In genomic region chr3:96430019-96430541, GRCh38 we compare ENCODE assay signal across 1 cellular context.
TF ChIP-seq lines count a peak whose summit lies in the region.

No MANE protein-coding gene starts in this region.

TF ChIP-seq in H1, 55 proteins besides CTCF, POLR2A, EP300 and RAD21 (continued from another document):
- TF ChIP-seq, protein P1, sequence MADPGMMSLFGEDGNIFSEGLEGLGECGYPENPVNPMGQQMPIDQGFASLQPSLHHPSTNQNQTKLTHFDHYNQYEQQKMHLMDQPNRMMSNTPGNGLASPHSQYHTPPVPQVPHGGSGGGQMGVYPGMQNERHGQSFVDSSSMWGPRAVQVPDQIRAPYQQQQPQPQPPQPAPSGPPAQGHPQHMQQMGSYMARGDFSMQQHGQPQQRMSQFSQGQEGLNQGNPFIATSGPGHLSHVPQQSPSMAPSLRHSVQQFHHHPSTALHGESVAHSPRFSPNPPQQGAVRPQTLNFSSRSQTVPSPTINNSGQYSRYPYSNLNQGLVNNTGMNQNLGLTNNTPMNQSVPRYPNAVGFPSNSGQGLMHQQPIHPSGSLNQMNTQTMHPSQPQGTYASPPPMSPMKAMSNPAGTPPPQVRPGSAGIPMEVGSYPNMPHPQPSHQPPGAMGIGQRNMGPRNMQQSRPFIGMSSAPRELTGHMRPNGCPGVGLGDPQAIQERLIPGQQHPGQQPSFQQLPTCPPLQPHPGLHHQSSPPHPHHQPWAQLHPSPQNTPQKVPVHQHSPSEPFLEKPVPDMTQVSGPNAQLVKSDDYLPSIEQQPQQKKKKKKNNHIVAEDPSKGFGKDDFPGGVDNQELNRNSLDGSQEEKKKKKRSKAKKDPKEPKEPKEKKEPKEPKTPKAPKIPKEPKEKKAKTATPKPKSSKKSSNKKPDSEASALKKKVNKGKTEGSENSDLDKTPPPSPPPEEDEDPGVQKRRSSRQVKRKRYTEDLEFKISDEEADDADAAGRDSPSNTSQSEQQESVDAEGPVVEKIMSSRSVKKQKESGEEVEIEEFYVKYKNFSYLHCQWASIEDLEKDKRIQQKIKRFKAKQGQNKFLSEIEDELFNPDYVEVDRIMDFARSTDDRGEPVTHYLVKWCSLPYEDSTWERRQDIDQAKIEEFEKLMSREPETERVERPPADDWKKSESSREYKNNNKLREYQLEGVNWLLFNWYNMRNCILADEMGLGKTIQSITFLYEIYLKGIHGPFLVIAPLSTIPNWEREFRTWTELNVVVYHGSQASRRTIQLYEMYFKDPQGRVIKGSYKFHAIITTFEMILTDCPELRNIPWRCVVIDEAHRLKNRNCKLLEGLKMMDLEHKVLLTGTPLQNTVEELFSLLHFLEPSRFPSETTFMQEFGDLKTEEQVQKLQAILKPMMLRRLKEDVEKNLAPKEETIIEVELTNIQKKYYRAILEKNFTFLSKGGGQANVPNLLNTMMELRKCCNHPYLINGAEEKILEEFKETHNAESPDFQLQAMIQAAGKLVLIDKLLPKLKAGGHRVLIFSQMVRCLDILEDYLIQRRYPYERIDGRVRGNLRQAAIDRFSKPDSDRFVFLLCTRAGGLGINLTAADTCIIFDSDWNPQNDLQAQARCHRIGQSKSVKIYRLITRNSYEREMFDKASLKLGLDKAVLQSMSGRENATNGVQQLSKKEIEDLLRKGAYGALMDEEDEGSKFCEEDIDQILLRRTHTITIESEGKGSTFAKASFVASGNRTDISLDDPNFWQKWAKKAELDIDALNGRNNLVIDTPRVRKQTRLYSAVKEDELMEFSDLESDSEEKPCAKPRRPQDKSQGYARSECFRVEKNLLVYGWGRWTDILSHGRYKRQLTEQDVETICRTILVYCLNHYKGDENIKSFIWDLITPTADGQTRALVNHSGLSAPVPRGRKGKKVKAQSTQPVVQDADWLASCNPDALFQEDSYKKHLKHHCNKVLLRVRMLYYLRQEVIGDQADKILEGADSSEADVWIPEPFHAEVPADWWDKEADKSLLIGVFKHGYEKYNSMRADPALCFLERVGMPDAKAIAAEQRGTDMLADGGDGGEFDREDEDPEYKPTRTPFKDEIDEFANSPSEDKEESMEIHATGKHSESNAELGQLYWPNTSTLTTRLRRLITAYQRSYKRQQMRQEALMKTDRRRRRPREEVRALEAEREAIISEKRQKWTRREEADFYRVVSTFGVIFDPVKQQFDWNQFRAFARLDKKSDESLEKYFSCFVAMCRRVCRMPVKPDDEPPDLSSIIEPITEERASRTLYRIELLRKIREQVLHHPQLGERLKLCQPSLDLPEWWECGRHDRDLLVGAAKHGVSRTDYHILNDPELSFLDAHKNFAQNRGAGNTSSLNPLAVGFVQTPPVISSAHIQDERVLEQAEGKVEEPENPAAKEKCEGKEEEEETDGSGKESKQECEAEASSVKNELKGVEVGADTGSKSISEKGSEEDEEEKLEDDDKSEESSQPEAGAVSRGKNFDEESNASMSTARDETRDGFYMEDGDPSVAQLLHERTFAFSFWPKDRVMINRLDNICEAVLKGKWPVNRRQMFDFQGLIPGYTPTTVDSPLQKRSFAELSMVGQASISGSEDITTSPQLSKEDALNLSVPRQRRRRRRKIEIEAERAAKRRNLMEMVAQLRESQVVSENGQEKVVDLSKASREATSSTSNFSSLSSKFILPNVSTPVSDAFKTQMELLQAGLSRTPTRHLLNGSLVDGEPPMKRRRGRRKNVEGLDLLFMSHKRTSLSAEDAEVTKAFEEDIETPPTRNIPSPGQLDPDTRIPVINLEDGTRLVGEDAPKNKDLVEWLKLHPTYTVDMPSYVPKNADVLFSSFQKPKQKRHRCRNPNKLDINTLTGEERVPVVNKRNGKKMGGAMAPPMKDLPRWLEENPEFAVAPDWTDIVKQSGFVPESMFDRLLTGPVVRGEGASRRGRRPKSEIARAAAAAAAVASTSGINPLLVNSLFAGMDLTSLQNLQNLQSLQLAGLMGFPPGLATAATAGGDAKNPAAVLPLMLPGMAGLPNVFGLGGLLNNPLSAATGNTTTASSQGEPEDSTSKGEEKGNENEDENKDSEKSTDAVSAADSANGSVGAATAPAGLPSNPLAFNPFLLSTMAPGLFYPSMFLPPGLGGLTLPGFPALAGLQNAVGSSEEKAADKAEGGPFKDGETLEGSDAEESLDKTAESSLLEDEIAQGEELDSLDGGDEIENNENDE (IDR thresholded peaks at IDR 0.05; ENCODE audit: insufficient replicate concordance, low read length), result no peak
- TF ChIP-seq YY1 (IDR thresholded peaks at IDR 0.05; ENCODE audit: low read depth, low read length) (no peak), KDM5A (IDR thresholded peaks at IDR 0.05; ENCODE audit: low read length) (no peak)
